ENCODE assay signal across 13 cellular contexts in the genomic region with DNA sequence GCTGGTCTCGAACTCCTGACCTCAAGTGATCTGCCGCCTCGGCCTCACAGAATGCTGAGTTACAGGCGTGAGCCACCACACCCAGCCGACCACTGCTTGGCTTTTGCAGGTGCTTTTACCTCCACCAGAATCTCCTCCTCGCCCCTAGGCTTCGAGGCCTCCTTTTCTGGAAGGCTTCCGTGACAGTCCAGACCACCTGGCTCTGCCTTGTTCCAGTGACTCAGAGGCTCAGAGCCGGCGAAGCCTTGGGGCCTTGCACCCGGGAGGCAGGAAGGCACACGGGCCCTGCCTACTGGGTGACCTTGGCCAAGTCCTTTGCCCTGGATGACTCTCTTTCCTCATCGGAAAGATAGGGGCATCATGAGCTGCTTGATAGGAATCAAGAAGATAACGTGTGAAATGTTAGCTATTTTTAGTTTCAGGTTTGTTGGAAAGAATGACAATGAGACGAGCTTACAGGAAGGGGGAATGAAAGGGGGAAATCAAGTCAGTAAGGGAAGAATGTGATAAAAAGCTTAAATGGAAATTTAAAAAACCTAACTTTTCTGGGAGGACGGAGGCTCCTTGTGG. TPM values are rescaled to one million over a fixed set of nuclear protein-coding genes. Genes with fewer than 3 reads are reported as not detected.
DNase-seq lines count a peak whose midpoint lies in the region; ATAC-seq and TF ChIP-seq lines count a peak whose summit lies in the region.
"Had no signal": no experiment of that assay in that cellular context is flagged by ENCODE, and none has a peak within 500 bp of the region (broad histone marks: within the 10 kb centered on the region; RNA-seq: fewer than 3 reads in every experiment).

No MANE protein-coding gene starts in this region.

- no peak for TF ChIP-seq CTCF in glutamatergic neuron (IDR thresholded peaks at IDR 0.05; ENCODE audit: partially characterized antibody, unreplicated experiment)

- H3K36me3 ChIP-seq in BLaER1 treated with 17β-estradiol and CSF1 and Interleukin-3, amounts not matched to agents 10 nM and 100 nM, result no peaks in the 10 kb centered on the region
- H3K36me3 ChIP-seq: BE2C, stomach had no signal

- no peak overlapping the region for H3K4me3 ChIP-seq in BLaER1 treated with 17β-estradiol and CSF1 and Interleukin-3, amounts not matched to agents 10 nM and 100 nM
- H3K4me3 ChIP-seq: GM12878, stomach had no signal

- peak overlapping the region in 5 of 11 experiments; percentile 8 to 62 (median 38); a peak in 7 of 22 replicates for H3K27ac ChIP-seq in BLaER1 treated with 17β-estradiol and CSF1 and Interleukin-3, amounts not matched to agents 10 nM and 100 nM
- H3K27ac ChIP-seq: stomach had no signal

- H3K9ac ChIP-seq in BLaER1 treated with 17β-estradiol and CSF1 and Interleukin-3, amounts not matched to agents 10 nM and 100 nM, result 0 out of 22 replicates have a peak overlapping the region, but pooled peaks of 1 of the 11 experiments have one; percentile 2

- peak overlapping the region; percentile 65 for H3K4me3 Mint-ChIP-seq in activated naive CD8-positive, alpha-beta T cell
- peak overlapping the region; percentile 83 for H3K4me3 Mint-ChIP-seq in natural killer cell treated with Interleukin-12 subunit alpha and Interleukin-12 subunit beta and Interleukin-15 and Interleukin-18, amount 100 ng/mL, for 72 hours
- H3K4me3 Mint-ChIP-seq in glutamatergic neuron (ENCODE audit: unreplicated experiment), result no peak overlapping the region

- DNase-seq in RPMI7951 (ENCODE audit: low read depth) (peak; percentile 53), AG08395 (ENCODE audit: low spot score) (no peak), COR-L47 (lab: John Stamatoyannopoulos, UW) (no peak), glutamatergic neuron (no peak), SW480 (ENCODE audit: low spot score) (no peak)
- DNase-seq in natural killer cell treated with Interleukin-12 subunit alpha and Interleukin-12 subunit beta and Interleukin-15 and Interleukin-18, amount 100 ng/mL, for 72 hours (ENCODE audit: low spot score), result no peak
- DNase-seq: NCI-H1930, stomach had no signal

- no peaks in the 10 kb centered on the region for H3K36me3 Mint-ChIP-seq in activated naive CD8-positive, alpha-beta T cell
- no peaks in the 10 kb centered on the region for H3K36me3 Mint-ChIP-seq in natural killer cell treated with Interleukin-12 subunit alpha and Interleukin-12 subunit beta and Interleukin-15 and Interleukin-18, amount 100 ng/mL, for 72 hours
- H3K36me3 Mint-ChIP-seq in glutamatergic neuron (ENCODE audit: unreplicated experiment), result no peaks in the 10 kb centered on the region

- H3K27ac Mint-ChIP-seq in activated naive CD8-positive, alpha-beta T cell, result peak overlapping the region; percentile 70
- peak overlapping the region; percentile 90 to 99 for H3K27ac Mint-ChIP-seq in natural killer cell treated with Interleukin-12 subunit alpha and Interleukin-12 subunit beta and Interleukin-15 and Interleukin-18, amount 100 ng/mL, for 72 hours
- H3K27ac Mint-ChIP-seq in glutamatergic neuron (ENCODE audit: unreplicated experiment), result no peak overlapping the region
- H3K27ac Mint-ChIP-seq: progenitor cell of endocrine pancreas had no signal

- no peaks in the 10 kb centered on the region for H3K27me3 Mint-ChIP-seq in activated naive CD8-positive, alpha-beta T cell
- H3K27me3 Mint-ChIP-seq in natural killer cell treated with Interleukin-12 subunit alpha and Interleukin-12 subunit beta and Interleukin-15 and Interleukin-18, amount 100 ng/mL, for 72 hours, result no peaks in the 10 kb centered on the region
- peaks cover 2% of the 10 kb centered on the region for H3K27me3 Mint-ChIP-seq in glutamatergic neuron (ENCODE audit: unreplicated experiment)
- H3K27me3 Mint-ChIP-seq: progenitor cell of endocrine pancreas had no signal

- H3K9me3 Mint-ChIP-seq in activated naive CD8-positive, alpha-beta T cell (ENCODE audit: low read depth), result no peaks in the 10 kb centered on the region
- no peaks in the 10 kb centered on the region for H3K9me3 Mint-ChIP-seq in natural killer cell treated with Interleukin-12 subunit alpha and Interleukin-12 subunit beta and Interleukin-15 and Interleukin-18, amount 100 ng/mL, for 72 hours
- no peaks in the 10 kb centered on the region for H3K9me3 Mint-ChIP-seq in glutamatergic neuron (ENCODE audit: unreplicated experiment)

- peak overlapping the region; percentile 83 to 98 (median 90) for H3K4me2 ChIP-seq in BLaER1 treated with 17β-estradiol and CSF1 and Interleukin-3, amounts not matched to agents 10 nM and 100 nM

- no peaks in the 10 kb centered on the region for H4K20me1 ChIP-seq in BLaER1 treated with 17β-estradiol and CSF1 and Interleukin-3, amounts not matched to agents 10 nM and 100 nM

- H3K4me1 ChIP-seq in BLaER1 treated with 17β-estradiol and CSF1 and Interleukin-3, amounts not matched to agents 10 nM and 100 nM, result peaks cover 52 to 90% (median 62%) of the 10 kb centered on the region in 10 experiments
- H3K4me1 ChIP-seq: BE2C had no signal

- no peak for ATAC-seq in natural killer cell treated with Interleukin-12 subunit alpha and Interleukin-12 subunit beta and Interleukin-15 and Interleukin-18, amount 100 ng/mL, for 72 hours

- H3K9me3 ChIP-seq in BLaER1 treated with 17β-estradiol and CSF1 and Interleukin-3, amounts not matched to agents 10 nM and 100 nM (replicated peaks in 1 of 11), result no peaks in the 10 kb centered on the region
- H3K9me3 ChIP-seq: BE2C, stomach had no signal

- H3K27me3 ChIP-seq in BLaER1 treated with 17β-estradiol and CSF1 and Interleukin-3, amounts not matched to agents 10 nM and 100 nM, result no peaks in the 10 kb centered on the region
- H3K27me3 ChIP-seq: BE2C, stomach had no signal

- H3K4me1 Mint-ChIP-seq in activated naive CD8-positive, alpha-beta T cell (ENCODE audit: low read depth), result peaks cover 37% of the 10 kb centered on the region
- peaks cover 48 to 64% of the 10 kb centered on the region in 2 donors for H3K4me1 Mint-ChIP-seq in natural killer cell treated with Interleukin-12 subunit alpha and Interleukin-12 subunit beta and Interleukin-15 and Interleukin-18, amount 100 ng/mL, for 72 hours (ENCODE audit: low read depth in 2 of 2)
- no peaks in the 10 kb centered on the region for H3K4me1 Mint-ChIP-seq in glutamatergic neuron (ENCODE audit: low read depth, unreplicated experiment)

RNA-seq across cellular contexts. Expression of gene FURIN, which starts 31.3 kb away (rescaled TPM):
- 20.4 and 32.5 TPM in 2 replicates for total RNA-seq in RPMI7951 (2014; rRNA removed; shearing (Covaris generic))
- 100 to 1,000 TPM; 528 to 679 TPM for total RNA-seq in natural killer cell treated with Interleukin-12 subunit alpha and Interleukin-12 subunit beta and Interleukin-15 and Interleukin-18, amount 100 ng/mL, for 72 hours
- total RNA-seq in glutamatergic neuron (ENCODE audit: unreplicated experiment), result 26.5 TPM

RNA-seq across cellular contexts. Expression of gene FES, which starts 47.2 kb away (rescaled TPM):
- total RNA-seq in RPMI7951 (2014; rRNA removed; shearing (Covaris generic)), result 3.5 and 4.7 TPM in 2 replicates
- 100 to 1,000 TPM; 139 to 140 TPM for total RNA-seq in natural killer cell treated with Interleukin-12 subunit alpha and Interleukin-12 subunit beta and Interleukin-15 and Interleukin-18, amount 100 ng/mL, for 72 hours
- total RNA-seq in glutamatergic neuron (ENCODE audit: unreplicated experiment), result 3.3 TPM

Comparison
In these comparisons a context has a peak if more than half of its experiments do, and no peak if none do; other contexts are left out.
1. RNA of gene FURIN, which starts 31.3 kb away (total RNA-seq): 528 to 679 TPM in natural killer cell treated with Interleukin-12 subunit alpha and Interleukin-12 subunit beta and Interleukin-15 and Interleukin-18, amount 100 ng/mL, for 72 hours; 26.5 TPM in glutamatergic neuron (single experiment) and 20.4 to 32.5 TPM in RPMI7951; every median in the first group is over 10 times any median in the second.
2. RNA of gene FES, which starts 47.2 kb away (total RNA-seq): 139 to 140 TPM in natural killer cell treated with Interleukin-12 subunit alpha and Interleukin-12 subunit beta and Interleukin-15 and Interleukin-18, amount 100 ng/mL, for 72 hours; 3.5 to 4.7 TPM in RPMI7951 and 3.3 TPM in glutamatergic neuron (single experiment); every median in the first group is over 10 times any median in the second.